18 cellular contexts compared by ENCODE assay signal in genomic region chr4:147865926-147866325, GRCh38.
A peak's percentile ranks its signal among the peaks of the same experiment; 100 is the strongest.
DNase-seq lines count a peak whose midpoint lies in the region; ATAC-seq and TF ChIP-seq lines count a peak whose summit lies in the region.
"Had no signal": no experiment of that assay in that cellular context is flagged by ENCODE, and none has a peak within 500 bp of the region (broad histone marks: within the 10 kb centered on the region; RNA-seq: fewer than 3 reads in every experiment).

No MANE protein-coding gene starts in this region.

- H3K4me3 ChIP-seq in GM23338: no peak overlapping the region
- H3K4me3 ChIP-seq in gastroesophageal sphincter: no peak overlapping the region
- no peak overlapping the region for H3K4me3 ChIP-seq in sigmoid colon
- H3K4me3 ChIP-seq: breast epithelium, lower lobe of right lung, pancreas had no signal

- WGBS in gastroesophageal sphincter (ENCODE audit: low coverage in 1 of 2), 2 donors: 35 to 36% methylated on average over 3 of the region's 3 CpGs
- WGBS in sigmoid colon, 2 donors: 73 to 86% methylated on average over 3 of the region's 3 CpGs

- TF ChIP-seq EP300 in gastroesophageal sphincter (IDR thresholded peaks at IDR 0.05): no peak
- no peak for TF ChIP-seq EP300 in sigmoid colon (IDR thresholded peaks at IDR 0.05)

- peak overlapping the region; percentile 74 for H3K27ac ChIP-seq in GM23338 (ENCODE audit: low read depth)
- H3K27ac ChIP-seq in gastroesophageal sphincter: peak overlapping the region; percentile 36 to 79 (median 77)
- H3K27ac ChIP-seq in sigmoid colon: peak overlapping the region; percentile 39 to 81 (median 70)
- H3K27ac ChIP-seq: lower lobe of right lung, pancreas had no signal

- CTCF ChIA-PET in activated CD4-positive, alpha-beta T cell treated with anti-CD3 and anti-CD28 coated beads, Interleukin-2, amount 10 ng/mL, durations not matched to agents 7 days and 5 days (lab: Charles Lee): interaction anchor here (0.6 to 3.5 kb wide), 17 partner anchors 9 to 277 kb away, joined by 3 to 23 read pairs (median 4); partner anchors contain the start of genes PRMT9 and TMEM184C

- intact Hi-C loops in sigmoid colon (cut with DNase I): loop anchor here (1.0 to 5.0 kb wide), 5 partner anchors 135 to 344 kb away; partner anchors contain the start of genes PRMT9 and TMEM184C

- peak overlapping the region; percentile 92 for H3K27ac Mint-ChIP-seq in GM23338
- H3K27ac Mint-ChIP-seq in activated T-helper 17 cell treated with anti-CD3 and anti-CD28 coated beads, Interleukin-2, amount 50 U/mL, for 72 hours: peak overlapping the region; percentile 46
- H3K27ac Mint-ChIP-seq in activated CD4-positive, alpha-beta T cell treated with anti-CD3 and anti-CD28 coated beads, Interleukin-2, amount 10 ng/mL, durations not matched to agents 7 days and 5 days: no peak overlapping the region
- H3K27ac Mint-ChIP-seq: activated CD8-positive, alpha-beta T cell treated with anti-CD3 and anti-CD28 coated beads for 36 hours had no signal

- H3K9me3 ChIP-seq in gastroesophageal sphincter (no peaks in the 10 kb centered on the region), sigmoid colon (no peaks in the 10 kb centered on the region)
- H3K9me3 ChIP-seq: BE2C, breast epithelium, lower lobe of right lung, pancreas had no signal

- peak overlapping the region; percentile 24 for H3K4me2 ChIP-seq in GM23338

- H3K79me2 ChIP-seq in GM23338 (replicated peaks; ENCODE audit: insufficient read depth): no peaks in the 10 kb centered on the region

- H3K4me1 Mint-ChIP-seq in GM23338: peaks cover 41% of the 10 kb centered on the region
- peaks cover 10% of the 10 kb centered on the region for H3K4me1 Mint-ChIP-seq in activated T-helper 17 cell treated with anti-CD3 and anti-CD28 coated beads, Interleukin-2, amount 50 U/mL, for 72 hours
- peaks cover 3% of the 10 kb centered on the region for H3K4me1 Mint-ChIP-seq in activated CD4-positive, alpha-beta T cell treated with anti-CD3 and anti-CD28 coated beads, Interleukin-2, amount 10 ng/mL, durations not matched to agents 7 days and 5 days

- H4K20me1 ChIP-seq in GM23338 (replicated peaks; ENCODE audit: insufficient read depth): no peaks in the 10 kb centered on the region

- no peak overlapping the region for H2AFZ ChIP-seq in GM23338

- TF ChIP-seq CTCF in GM23338 (conservative IDR thresholded peaks at IDR 0.05; ENCODE audit: low read depth in 2 of 2) (no peak), gastroesophageal sphincter (IDR thresholded peaks at IDR 0.05) (no peak), sigmoid colon (IDR thresholded peaks at IDR 0.05) (no peak), GM13977 (IDR thresholded peaks at IDR 0.05; ENCODE audit: extremely low read depth, insufficient read depth, missing control alignments) (no peak)

- POLR2A ChIA-PET in activated CD4-positive, alpha-beta T cell treated with anti-CD3 and anti-CD28 coated beads, Interleukin-2, amount 10 ng/mL, durations not matched to agents 7 days and 5 days (lab: Charles Lee): no interaction called here

- TF ChIP-seq POLR2A in gastroesophageal sphincter (IDR thresholded peaks at IDR 0.05) (no peak), sigmoid colon (IDR thresholded peaks at IDR 0.05) (no peak)

- H3K9me2 ChIP-seq in GM23338 (ENCODE audit: insufficient read depth): no peaks in the 10 kb centered on the region

- H3K36me3 ChIP-seq in GM23338 (ENCODE audit: insufficient read depth) (no peaks in the 10 kb centered on the region), gastroesophageal sphincter (peaks cover 0 to 39% of the 10 kb centered on the region in 2 donors), sigmoid colon (peaks cover 0 to 21% (median 0%) of the 10 kb centered on the region in 4 donors)
- H3K36me3 ChIP-seq: breast epithelium, pancreas had no signal

- H3K9me3 Mint-ChIP-seq in GM23338: peaks cover 6% of the 10 kb centered on the region
- no peaks in the 10 kb centered on the region for H3K9me3 Mint-ChIP-seq in activated T-helper 17 cell treated with anti-CD3 and anti-CD28 coated beads, Interleukin-2, amount 50 U/mL, for 72 hours
- H3K9me3 Mint-ChIP-seq in activated CD4-positive, alpha-beta T cell treated with anti-CD3 and anti-CD28 coated beads, Interleukin-2, amount 10 ng/mL, durations not matched to agents 7 days and 5 days: no peaks in the 10 kb centered on the region
- H3K9me3 Mint-ChIP-seq: activated CD8-positive, alpha-beta T cell treated with anti-CD3 and anti-CD28 coated beads for 36 hours had no signal

- in situ Hi-C loops in GM13977 (cut with MboI; ENCODE audit: low pct_unique_long_range_greater_than_20kb, low sequenced_read_pairs, unreplicated experiment): loop anchor here (5.0 to 10.0 kb wide), 2 partner anchors 159 to 351 kb away; no protein-coding TSS in a partner anchor

- peaks cover 22% of the 10 kb centered on the region for H3K36me3 Mint-ChIP-seq in GM23338 (ENCODE audit: low read depth)
- peaks cover 17% of the 10 kb centered on the region for H3K36me3 Mint-ChIP-seq in activated T-helper 17 cell treated with anti-CD3 and anti-CD28 coated beads, Interleukin-2, amount 50 U/mL, for 72 hours (ENCODE audit: low read depth)
- no peaks in the 10 kb centered on the region for H3K36me3 Mint-ChIP-seq in activated CD4-positive, alpha-beta T cell treated with anti-CD3 and anti-CD28 coated beads, Interleukin-2, amount 10 ng/mL, durations not matched to agents 7 days and 5 days (ENCODE audit: low read depth)

- H3K27me3 Mint-ChIP-seq in GM23338 (ENCODE audit: insufficient read depth, low read depth, poor library complexity): peaks cover 5% of the 10 kb centered on the region
- no peaks in the 10 kb centered on the region for H3K27me3 Mint-ChIP-seq in activated T-helper 17 cell treated with anti-CD3 and anti-CD28 coated beads, Interleukin-2, amount 50 U/mL, for 72 hours
- no peaks in the 10 kb centered on the region for H3K27me3 Mint-ChIP-seq in activated CD4-positive, alpha-beta T cell treated with anti-CD3 and anti-CD28 coated beads, Interleukin-2, amount 10 ng/mL, durations not matched to agents 7 days and 5 days
- H3K27me3 Mint-ChIP-seq: activated CD8-positive, alpha-beta T cell treated with anti-CD3 and anti-CD28 coated beads for 36 hours had no signal

- ATAC-seq in GM23338 (peak; percentile 70), gastroesophageal sphincter (no peak)
- no peak for ATAC-seq in activated T-helper 17 cell treated with anti-CD3 and anti-CD28 coated beads, Interleukin-2, amount 50 U/mL, for 72 hours (replicated peaks)
- ATAC-seq: lower lobe of right lung had no signal

- no peaks in the 10 kb centered on the region for H3F3A ChIP-seq in GM23338 (replicated peaks; ENCODE audit: low read depth)

- DNase-seq in GM23338 (ENCODE audit: low spot score) (peak; percentile 76), sigmoid colon (no peak), GM13977 (ENCODE audit: low spot score) (no peak), COR-L47 (lab: John Stamatoyannopoulos, UW) (no peak)
- no peak for DNase-seq in stimulated activated naive CD4-positive, alpha-beta T cell (lab: John Stamatoyannopoulos, UW)
- DNase-seq in activated CD4-positive, alpha-beta T cell treated with anti-CD3 and anti-CD28 coated beads, Interleukin-2, amount 10 ng/mL, durations not matched to agents 7 days and 5 days: no peak
- DNase-seq: activated CD8-positive, alpha-beta T cell treated with anti-CD3 and anti-CD28 coated beads for 36 hours; activated effector memory CD4-positive, alpha-beta T cell treated with Interleukin-2 at 50 U/mL for 16 hours; BE2C; DMS79; lower lobe of right lung; NCI-H2081; NCI-H82; pancreas; Right ventricle myocardium superior had no signal

- H3K4me1 ChIP-seq in GM23338 (ENCODE audit: insufficient read depth): peaks cover 28% of the 10 kb centered on the region
- H3K4me1 ChIP-seq in gastroesophageal sphincter: peaks cover 26 to 65% (median 36%) of the 10 kb centered on the region in 3 donors
- peaks cover 0 to 65% (median 54%) of the 10 kb centered on the region in 4 donors for H3K4me1 ChIP-seq in sigmoid colon
- H3K4me1 ChIP-seq: breast epithelium, lower lobe of right lung had no signal

- peak overlapping the region; percentile 55 for H3K4me3 Mint-ChIP-seq in GM23338
- no peak overlapping the region for H3K4me3 Mint-ChIP-seq in activated T-helper 17 cell treated with anti-CD3 and anti-CD28 coated beads, Interleukin-2, amount 50 U/mL, for 72 hours
- no peak overlapping the region for H3K4me3 Mint-ChIP-seq in activated CD4-positive, alpha-beta T cell treated with anti-CD3 and anti-CD28 coated beads, Interleukin-2, amount 10 ng/mL, durations not matched to agents 7 days and 5 days
- H3K4me3 Mint-ChIP-seq: activated CD8-positive, alpha-beta T cell treated with anti-CD3 and anti-CD28 coated beads for 36 hours had no signal

- no peaks in the 10 kb centered on the region for H3K27me3 ChIP-seq in GM23338 (ENCODE audit: insufficient read depth)
- H3K27me3 ChIP-seq in gastroesophageal sphincter: no peaks in the 10 kb centered on the region
- no peaks in the 10 kb centered on the region for H3K27me3 ChIP-seq in sigmoid colon
- H3K27me3 ChIP-seq: BE2C, breast epithelium, pancreas had no signal

TF ChIP-seq in GM23338, 12 proteins besides CTCF, POLR2A, EP300 and RAD21 (continues in another document):
- no peak for TF ChIP-seq ETS1 (IDR thresholded peaks at IDR 0.05)
- TF ChIP-seq STAT1 (IDR thresholded peaks at IDR 0.05; ENCODE audit: unreplicated experiment): no peak
- TF ChIP-seq ZNF331 (CRISPR knock-in tag; IDR thresholded peaks at IDR 0.05; ENCODE audit: low read depth): no peak
- no peak for TF ChIP-seq EZH2 (IDR thresholded peaks at IDR 0.05; ENCODE audit: low read depth, unreplicated experiment)
- TF ChIP-seq POLR2AphosphoS5 (IDR thresholded peaks at IDR 0.05; ENCODE audit: low read depth): no peak
- TF ChIP-seq ZNF114 (CRISPR knock-in tag; IDR thresholded peaks at IDR 0.05): peak; percentile 30; the same call in 1 of the 2 replicates
- TF ChIP-seq EZH2phosphoT487 (IDR thresholded peaks at IDR 0.05; ENCODE audit: unreplicated experiment): no peak
